ENCODE assay signal across 8 cellular contexts in genomic region chr5:95861858-95862561, GRCh38. TPM values are rescaled to one million over a fixed set of nuclear protein-coding genes. Genes with fewer than 3 reads are reported as not detected.
DNase-seq lines count a peak whose midpoint lies in the region; TF ChIP-seq lines count a peak whose summit lies in the region.

No MANE protein-coding gene starts in this region.

- TF ChIP-seq POLR2A in spleen (IDR thresholded peaks at IDR 0.05) = no peak

- H3K4me3 Mint-ChIP-seq in T-helper 2 cell treated with Interferon-gamma antibody and Interleukin-4, amounts not matched to agents 5 μg/mL and 100 μg/mL, for 36 hours = peak overlapping the region; percentile 60
- no peak overlapping the region for H3K4me3 Mint-ChIP-seq in endothelial cell (ENCODE audit: unreplicated experiment)

- 67 to 83% (median 74%) methylated on average over 8 of the region's 8 CpGs for WGBS in spleen, 5 donors

- intact Hi-C loops in spleen (cut with DNase I; ENCODE audit: low total_unique reads) = no loop called here

- H3K36me3 Mint-ChIP-seq in T-helper 2 cell treated with Interferon-gamma antibody and Interleukin-4, amounts not matched to agents 5 μg/mL and 100 μg/mL, for 36 hours (ENCODE audit: low read depth) = no peaks in the 10 kb centered on the region
- no peaks in the 10 kb centered on the region for H3K36me3 Mint-ChIP-seq in endothelial cell (ENCODE audit: low read depth, unreplicated experiment)

- no peaks in the 10 kb centered on the region for H3K27me3 ChIP-seq in spleen (replicated peaks in 1 of 7)

- no peak for DNase-seq in GM12864 (ENCODE audit: low read depth)
- peak; percentile 60 for DNase-seq in T-helper 2 cell treated with Interferon-gamma antibody and Interleukin-4, amounts not matched to agents 5 μg/mL and 100 μg/mL, for 36 hours (ENCODE audit: low spot score)
- no peak for DNase-seq in endothelial cell (ENCODE audit: low spot score)
- DNase-seq in spleen = no peak
- no peak for DNase-seq in GOT3 (lab: John Stamatoyannopoulos, UW)
- no peak for DNase-seq in DMS79 (lab: John Stamatoyannopoulos, UW)
- no peak for DNase-seq in T1000 (lab: John Stamatoyannopoulos, UW)
- DNase-seq in GM20000 (ENCODE audit: low spot score) = no peak

- H3K4me3 ChIP-seq in GM12864 (ENCODE audit: low read depth, low read length) (no peak overlapping the region), spleen (peak overlapping the region in 1 of 8 donors; percentile 38)

- peaks cover 45% of the 10 kb centered on the region for H3K4me1 Mint-ChIP-seq in T-helper 2 cell treated with Interferon-gamma antibody and Interleukin-4, amounts not matched to agents 5 μg/mL and 100 μg/mL, for 36 hours (ENCODE audit: low read depth)
- peaks cover 23% of the 10 kb centered on the region for H3K4me1 Mint-ChIP-seq in endothelial cell (ENCODE audit: unreplicated experiment)

- H3K4me1 ChIP-seq in spleen = peaks cover 0 to 54% (median 37%) of the 10 kb centered on the region in 6 donors

- peak overlapping the region; percentile 14 for H3K27ac Mint-ChIP-seq in T-helper 2 cell treated with Interferon-gamma antibody and Interleukin-4, amounts not matched to agents 5 μg/mL and 100 μg/mL, for 36 hours
- H3K27ac Mint-ChIP-seq in endothelial cell (ENCODE audit: unreplicated experiment) = no peak overlapping the region

- no peaks in the 10 kb centered on the region for H3K9me3 Mint-ChIP-seq in T-helper 2 cell treated with Interferon-gamma antibody and Interleukin-4, amounts not matched to agents 5 μg/mL and 100 μg/mL, for 36 hours
- no peaks in the 10 kb centered on the region for H3K9me3 Mint-ChIP-seq in endothelial cell (ENCODE audit: unreplicated experiment)

- H3K9me3 ChIP-seq in spleen = no peaks in the 10 kb centered on the region

- H3K27ac ChIP-seq in spleen = peak overlapping the region in 5 of 8 donors; percentile 16 to 79 (median 60)

- H3K36me3 ChIP-seq in spleen = no peaks in the 10 kb centered on the region

- peak; percentile 26 for TF ChIP-seq CTCF in GM12864 (IDR thresholded peaks at IDR 0.05; ENCODE audit: low read depth, low read length, missing control alignments)
- TF ChIP-seq CTCF in endothelial cell (IDR thresholded peaks at IDR 0.05; ENCODE audit: unreplicated experiment) = peak; percentile 21
- TF ChIP-seq CTCF in spleen (IDR thresholded peaks at IDR 0.05 in 8 of 11, conservative IDR thresholded peaks at IDR 0.05 in 3 of 11) = no peak
- no peak for TF ChIP-seq CTCF in GM20000 (IDR thresholded peaks at IDR 0.05; ENCODE audit: extremely low read depth, missing control alignments)

- no peaks in the 10 kb centered on the region for H3K27me3 Mint-ChIP-seq in T-helper 2 cell treated with Interferon-gamma antibody and Interleukin-4, amounts not matched to agents 5 μg/mL and 100 μg/mL, for 36 hours (ENCODE audit: low read depth)
- H3K27me3 Mint-ChIP-seq in endothelial cell (ENCODE audit: unreplicated experiment) = peaks cover 6% of the 10 kb centered on the region

RNA-seq across cellular contexts. Expression of gene GLRX, which starts 39.5 kb away (rescaled TPM):
- total RNA-seq in endothelial cell (ENCODE audit: unreplicated experiment) (27.5 TPM), spleen (100 to 1,000 TPM in 2 of 7 donors, 10 to 100 TPM in 5; 59.3 to 130 (median 68.7) TPM)
- polyA plus RNA-seq in spleen = 100 to 1,000 TPM in 2 of 3 donors, 10 to 100 TPM in 1; 85.2 to 149 (median 108) TPM

Comparison
In these comparisons a context has a peak if more than half of its experiments do, and no peak if none do; other contexts are left out.
1. CTCF ChIP-seq: peak in GM12864 (single experiment) and endothelial cell (single experiment); none in spleen (0 of 11) and GM20000 (single experiment).